1 cellular context compared by ENCODE assay signal in genomic region chr20:40073535-40074111, GRCh38.
TF ChIP-seq lines count a peak whose summit lies in the region.

No MANE protein-coding gene starts in this region.

TF ChIP-seq in WTC11, 78 proteins besides CTCF, POLR2A, EP300 and RAD21 (continued from another document):
- TF ChIP-seq ZNF423 (CRISPR knock-in tag; IDR thresholded peaks at IDR 0.05) (peak; percentile 54; the same call in 1 of the 2 replicates), FOXP4 (CRISPR knock-in tag; IDR thresholded peaks at IDR 0.05) (0 out of 2 replicates have a peak, but pooled peaks have one; percentile 53)
